Comparison of ENCODE assay signal across 19 cellular contexts in genomic region chr1:204950353-204951001, GRCh38.
"Had no signal": no experiment of that assay in that cellular context is flagged by ENCODE, and none has a peak within 500 bp of the region (broad histone marks: within the 10 kb centered on the region; RNA-seq: fewer than 3 reads in every experiment).

No MANE protein-coding gene starts in this region.

- FAIRE-seq: endometrium, keratinocyte, pancreas had no signal

- H3K27ac Mint-ChIP-seq: activated CD4-positive, alpha-beta T cell treated with anti-CD3 and anti-CD28 coated beads for 36 hours; activated CD8-positive, alpha-beta T cell treated with anti-CD3 and anti-CD28 coated beads for 36 hours; activated naive CD4-positive, alpha-beta T cell treated with anti-CD3 and anti-CD28 coated beads, Interleukin-2, amount 50 U/mL, for 72 hours; stimulated activated memory B cell treated with anti-CD40 and anti-IgM and Interleukin-4, amounts not matched to agents 10 μg/mL and 1 μg/mL and 100 μg/mL, for 72 hours had no signal

- H3K36me3 Mint-ChIP-seq: activated naive CD4-positive, alpha-beta T cell treated with anti-CD3 and anti-CD28 coated beads, Interleukin-2, amount 50 U/mL, for 72 hours; naive B cell; stimulated activated memory B cell treated with anti-CD40 and anti-IgM and Interleukin-4, amounts not matched to agents 10 μg/mL and 1 μg/mL and 100 μg/mL, for 72 hours had no signal

- H3K9me3 Mint-ChIP-seq: activated CD8-positive, alpha-beta T cell treated with anti-CD3 and anti-CD28 coated beads for 36 hours; activated naive CD4-positive, alpha-beta T cell treated with anti-CD3 and anti-CD28 coated beads, Interleukin-2, amount 50 U/mL, for 72 hours; naive B cell; stimulated activated memory B cell treated with anti-CD40 and anti-IgM and Interleukin-4, amounts not matched to agents 10 μg/mL and 1 μg/mL and 100 μg/mL, for 72 hours had no signal

- H3K27ac ChIP-seq: brain microvascular endothelial cell, gastroesophageal sphincter, left lung, pancreas, VCaP had no signal

- DNase-seq: activated CD4-positive, alpha-beta T cell treated with anti-CD3 and anti-CD28 coated beads for 36 hours; activated CD8-positive, alpha-beta T cell treated with anti-CD3 and anti-CD28 coated beads for 36 hours; activated gamma-delta T cell; activated T-cell treated with anti-CD3 and anti-CD28 coated beads, Interleukin-2, amount 50 U/mL, for 48 hours; amygdala; brain microvascular endothelial cell; left lung; mammary epithelial cell; naive B cell; pancreas; retina; stimulated activated CD4-positive, alpha-beta T cell treated with anti-CD3 and anti-CD28 coated beads, Interleukin-2, amount 100 ng/mL, for 48 hours; trophoblast cell had no signal

- H3K4me1 Mint-ChIP-seq: activated CD4-positive, alpha-beta T cell treated with anti-CD3 and anti-CD28 coated beads for 36 hours had no signal

- ATAC-seq: activated CD4-positive, alpha-beta T cell treated with anti-CD3 and anti-CD28 coated beads for 36 hours; activated CD8-positive, alpha-beta T cell treated with anti-CD3 and anti-CD28 coated beads for 36 hours; activated naive CD4-positive, alpha-beta T cell treated with anti-CD3 and anti-CD28 coated beads, Interleukin-2, amount 50 U/mL, for 72 hours; gastroesophageal sphincter; left lung; pancreas; stimulated activated memory B cell treated with anti-CD40 and anti-IgM and Interleukin-4, amounts not matched to agents 10 μg/mL and 1 μg/mL and 100 μg/mL, for 72 hours had no signal

- H3K4me3 Mint-ChIP-seq: activated CD4-positive, alpha-beta T cell treated with anti-CD3 and anti-CD28 coated beads for 36 hours; activated CD8-positive, alpha-beta T cell treated with anti-CD3 and anti-CD28 coated beads for 36 hours; naive B cell; stimulated activated memory B cell treated with anti-CD40 and anti-IgM and Interleukin-4, amounts not matched to agents 10 μg/mL and 1 μg/mL and 100 μg/mL, for 72 hours had no signal
